Comparison of ENCODE assay signal across 10 cellular contexts in genomic region chr4:152101546-152102183, GRCh38.
DNase-seq lines count a peak whose midpoint lies in the region; ATAC-seq, FAIRE-seq and TF ChIP-seq lines count a peak whose summit lies in the region.
"Had no signal": no experiment of that assay in that cellular context is flagged by ENCODE, and none has a peak within 500 bp of the region (broad histone marks: within the 10 kb centered on the region; RNA-seq: fewer than 3 reads in every experiment).

No MANE protein-coding gene starts in this region.

- H3K4me1 ChIP-seq in A549 (peaks cover 47% of the 10 kb centered on the region), IMR-90 (ENCODE audit: control insufficient read depth, insufficient read depth, low read length) (peaks cover 9% of the 10 kb centered on the region), mesenchymal stem cell (ENCODE audit: control insufficient read depth, insufficient read depth, low read depth, low read length) (peaks cover 15% of the 10 kb centered on the region)

- TF ChIP-seq RAD21 in A549 (conservative IDR thresholded peaks at IDR 0.05 in 1 of 2, IDR thresholded peaks at IDR 0.05 in 1 of 2), result no peak
- no peak for TF ChIP-seq RAD21 in IMR-90 (IDR thresholded peaks at IDR 0.05; ENCODE audit: low read length)

- ATAC-seq in A549 (no peak), IMR-90 (ENCODE audit: low read depth) (no peak), GM19455 (IDR thresholded peaks at IDR 0.05; ENCODE audit: unreplicated experiment) (no peak), HG02571 (IDR thresholded peaks at IDR 0.05; ENCODE audit: unreplicated experiment) (no peak)
- no peak for ATAC-seq in activated naive CD8-positive, alpha-beta T cell treated with anti-CD3 and anti-CD28 coated beads, Interleukin-2, amount 10 ng/mL, durations not matched to agents 7 days and 5 days (ENCODE audit: low read depth)

- H3K9ac ChIP-seq in IMR-90 (ENCODE audit: low read depth, low read length) (no peak overlapping the region), mesenchymal stem cell (ENCODE audit: low read length) (peak overlapping the region; percentile 56)

- H4K91ac ChIP-seq in IMR-90 (ENCODE audit: insufficient read depth, low read depth, low read length) (no peak overlapping the region), mesenchymal stem cell (ENCODE audit: low read length) (no peak overlapping the region)

- WGBS in A549 (ENCODE audit: missing lambda C conversion rate), result 64% methylated on average over 6 of the region's 6 CpGs
- WGBS in IMR-90 (ENCODE audit: extremely low coverage in 2 of 2, insufficient read length in 1 of 2), 2 experiments, result 87% methylated on average over 4 of the region's 6 CpGs; no CpG with 5 or more reads in 1 of the 2 experiments
- WGBS in mesenchymal stem cell, result 83% methylated on average over 6 of the region's 6 CpGs

- H3K27me3 ChIP-seq in IMR-90 (ENCODE audit: control insufficient read depth, insufficient read depth, low read length) (no peaks in the 10 kb centered on the region), mesenchymal stem cell (ENCODE audit: control insufficient read depth in 1 of 2, insufficient read depth in 1 of 2, low read length in 2 of 2) (no peaks in the 10 kb centered on the region)

- H3K23ac ChIP-seq in IMR-90 (ENCODE audit: low read depth, low read length), result no peak overlapping the region
- H3K23ac ChIP-seq in mesenchymal stem cell (ENCODE audit: low read length in 2 of 2), result no peak overlapping the region

- no peak overlapping the region for H2BK15ac ChIP-seq in IMR-90 (ENCODE audit: low read depth, low read length)
- H2BK15ac ChIP-seq in mesenchymal stem cell (ENCODE audit: low read depth, poor library complexity, severe bottlenecking), result no peak overlapping the region

- no TSS peak for BruUV-seq in IMR-90 (replicated peaks; lab: Mats Ljungman, UMichigan)

- no peak overlapping the region for H2BK5ac ChIP-seq in IMR-90 (ENCODE audit: low read depth, low read length, poor library complexity, severe bottlenecking)
- no peak overlapping the region for H2BK5ac ChIP-seq in mesenchymal stem cell (ENCODE audit: low read depth, low read length, poor library complexity, severe bottlenecking)

- H2BK120ac ChIP-seq in IMR-90 (ENCODE audit: low read depth, low read length) (no peak overlapping the region; the same call in 1 of the 2 replicates), mesenchymal stem cell (ENCODE audit: low read depth, low read length) (no peak overlapping the region)

- H4K20me1 ChIP-seq in IMR-90 (ENCODE audit: insufficient read depth, low read length), result no peaks in the 10 kb centered on the region

- H2AK5ac ChIP-seq in IMR-90 (ENCODE audit: low read depth, low read length) (no peak overlapping the region; the same call in 1 of the 2 replicates), mesenchymal stem cell (ENCODE audit: low read length, severe bottlenecking) (no peak overlapping the region)

- H3K9me3 Mint-ChIP-seq in activated naive CD8-positive, alpha-beta T cell treated with anti-CD3 and anti-CD28 coated beads, Interleukin-2, amount 10 ng/mL, durations not matched to agents 7 days and 5 days, result no peaks in the 10 kb centered on the region

- H3K27me3 Mint-ChIP-seq in activated naive CD8-positive, alpha-beta T cell treated with anti-CD3 and anti-CD28 coated beads, Interleukin-2, amount 10 ng/mL, durations not matched to agents 7 days and 5 days, result no peaks in the 10 kb centered on the region

- H3K9me1 ChIP-seq in IMR-90 (ENCODE audit: insufficient read depth, low read length), result peaks cover 8% of the 10 kb centered on the region; the same call in 1 of the 2 replicates

- intact Hi-C loops in IMR-90 (cut with micrococcal nuclease), result loop anchor here (2.0 to 10.0 kb wide), 3 partner anchors 63 to 283 kb away; no protein-coding TSS in a partner anchor

- TF ChIP-seq POLR2A in A549 (IDR thresholded peaks at IDR 0.05; ENCODE audit: low read length) (no peak), IMR-90 (IDR thresholded peaks at IDR 0.05; ENCODE audit: low read depth, low read length) (no peak)

- dilution Hi-C loops in IMR-90 (cut with HindIII; ENCODE audit: low sequenced_read_pairs, unreplicated experiment), result no loop called here

- H3K14ac ChIP-seq in IMR-90 (replicated peaks; ENCODE audit: low read depth, low read length), result no peak overlapping the region
- H3K14ac ChIP-seq in mesenchymal stem cell (ENCODE audit: low read length in 2 of 2), result no peak overlapping the region

- POLR2A ChIA-PET in A549 (lab: Yijun Ruan, JAX), result interaction anchor here (0.6 kb wide), 2 partner anchors 179 to 737 kb away, joined by 3 to 5 read pairs; no protein-coding TSS in a partner anchor
- POLR2A ChIA-PET in IMR-90 (lab: Charles Lee; ENCODE audit: unreplicated experiment), result interaction anchor here (0.6 kb wide), 1 partner anchor 1680 kb away, joined by 10 read pairs; no protein-coding TSS in a partner anchor
- POLR2A ChIA-PET in activated naive CD8-positive, alpha-beta T cell treated with anti-CD3 and anti-CD28 coated beads, Interleukin-2, amount 10 ng/mL, durations not matched to agents 7 days and 5 days (lab: Charles Lee), result interaction anchor here (0.6 to 2.9 kb wide), 14 partner anchors 9 to 443 kb away, joined by 3 to 18 read pairs (median 5); no protein-coding TSS in a partner anchor

- DNase-seq in A549 (ENCODE audit: low read depth in 1 of 2, low spot score in 1 of 2) (no peak), IMR-90 (no peak), mesenchymal stem cell (no peak), ureter (ENCODE audit: low spot score) (no peak), HPDE6-E6E7 (ENCODE audit: extremely low spot score) (no peak)
- DNase-seq in activated naive CD8-positive, alpha-beta T cell treated with anti-CD3 and anti-CD28 coated beads, Interleukin-2, amount 10 ng/mL, durations not matched to agents 7 days and 5 days, result no peak

- H2AFZ ChIP-seq in IMR-90 (replicated peaks; ENCODE audit: low read length, poor library complexity), result no peak overlapping the region
- no peak overlapping the region for H2AFZ ChIP-seq in mesenchymal stem cell (ENCODE audit: low read depth, low read length)

- H3K4ac ChIP-seq in IMR-90 (ENCODE audit: low read depth, low read length) (no peak overlapping the region; the same call in 1 of the 2 replicates), mesenchymal stem cell (ENCODE audit: low read depth in 1 of 2, low read length in 2 of 2) (no peak overlapping the region)

- FAIRE-seq in A549 (lab: Jason Lieb, UNC), result no peak
- FAIRE-seq: G401.6, islet of Langerhans had no signal

- H3K36me3 ChIP-seq in IMR-90 (ENCODE audit: control insufficient read depth, insufficient read depth, low read length) (no peaks in the 10 kb centered on the region), mesenchymal stem cell (ENCODE audit: control insufficient read depth in 1 of 2, insufficient read depth in 2 of 2, low read depth in 1 of 2, low read length in 2 of 2) (no peaks in the 10 kb centered on the region)

- H4K8ac ChIP-seq in IMR-90 (ENCODE audit: low read depth in 2 of 2, low read length in 2 of 2) (0 out of 4 replicates have a peak overlapping the region, but pooled peaks of 1 of the 2 experiments have one; percentile 56), mesenchymal stem cell (ENCODE audit: low read length) (no peak overlapping the region)

- no peak for TF ChIP-seq EP300 in A549 (IDR thresholded peaks at IDR 0.05)

- H3K27ac ChIP-seq in A549 (peak overlapping the region; percentile 20 to 87; a peak in 4 of 6 replicates), IMR-90 (ENCODE audit: insufficient read depth, low read length) (no peak overlapping the region), mesenchymal stem cell (ENCODE audit: low read length, poor library complexity, severe bottlenecking) (peak overlapping the region; percentile 9)

- H3K4me3 Mint-ChIP-seq in activated naive CD8-positive, alpha-beta T cell treated with anti-CD3 and anti-CD28 coated beads, Interleukin-2, amount 10 ng/mL, durations not matched to agents 7 days and 5 days, result peak overlapping the region; percentile 89

- in situ Hi-C loops in IMR-90 (cut with MboI; ENCODE audit: low sequenced_read_pairs), result no loop called here

- H3K56ac ChIP-seq in IMR-90 (ENCODE audit: extremely low read depth, insufficient read depth, low read length), result no peak overlapping the region

- H3K36me3 Mint-ChIP-seq in activated naive CD8-positive, alpha-beta T cell treated with anti-CD3 and anti-CD28 coated beads, Interleukin-2, amount 10 ng/mL, durations not matched to agents 7 days and 5 days, result peaks cover 21% of the 10 kb centered on the region

- H2BK12ac ChIP-seq in mesenchymal stem cell (ENCODE audit: low read length in 2 of 2), result no peak overlapping the region

- H3K18ac ChIP-seq in IMR-90 (ENCODE audit: low read depth, low read length) (peak overlapping the region; percentile 29; the same call in 1 of the 2 replicates), mesenchymal stem cell (ENCODE audit: low read depth in 1 of 2, low read length in 2 of 2) (no peak overlapping the region)

- peaks cover 50% of the 10 kb centered on the region for H3K4me1 Mint-ChIP-seq in activated naive CD8-positive, alpha-beta T cell treated with anti-CD3 and anti-CD28 coated beads, Interleukin-2, amount 10 ng/mL, durations not matched to agents 7 days and 5 days

- no peak overlapping the region for H3K4me3 ChIP-seq in A549
- no peak overlapping the region for H3K4me3 ChIP-seq in IMR-90 (ENCODE audit: insufficient read depth, low read depth, low read length)
- no peak overlapping the region for H3K4me3 ChIP-seq in mesenchymal stem cell (ENCODE audit: insufficient read depth in 1 of 2, low read depth in 1 of 2, low read length in 2 of 2)

- H3K27ac Mint-ChIP-seq in activated naive CD8-positive, alpha-beta T cell treated with anti-CD3 and anti-CD28 coated beads, Interleukin-2, amount 10 ng/mL, durations not matched to agents 7 days and 5 days, result peak overlapping the region; percentile 99

- no peak overlapping the region for H2AK9ac ChIP-seq in IMR-90 (replicated peaks; ENCODE audit: low read depth, low read length, poor library complexity)

- no peaks in the 10 kb centered on the region for H3K79me1 ChIP-seq in IMR-90 (ENCODE audit: low read depth in 1 of 2, low read length in 2 of 2)
- H3K79me1 ChIP-seq in mesenchymal stem cell (replicated peaks; ENCODE audit: low read length, poor library complexity, severe bottlenecking), result no peaks in the 10 kb centered on the region

- H3K9me3 ChIP-seq in A549 (no peaks in the 10 kb centered on the region), IMR-90 (ENCODE audit: control insufficient read depth, insufficient read depth, low read length) (no peaks in the 10 kb centered on the region), mesenchymal stem cell (ENCODE audit: control insufficient read depth, low read length) (no peaks in the 10 kb centered on the region)

- no peak for TF ChIP-seq CTCF in A549 (IDR thresholded peaks at IDR 0.05)
- TF ChIP-seq CTCF in IMR-90 (conservative IDR thresholded peaks at IDR 0.05; ENCODE audit: low read depth, low read length), result no peak

- H3K4me2 ChIP-seq in A549 (peak overlapping the region; percentile 60), IMR-90 (ENCODE audit: low read depth, low read length) (no peak overlapping the region), mesenchymal stem cell (ENCODE audit: low read length, poor library complexity, severe bottlenecking) (no peak overlapping the region)

- H2BK20ac ChIP-seq in IMR-90 (ENCODE audit: low read depth, low read length), result no peak overlapping the region

- CTCF ChIA-PET in A549 (lab: Yijun Ruan, JAX) (no interaction called here), IMR-90 (lab: Yijun Ruan, JAX) (interaction anchor here (1.1 kb wide), 1 partner anchor 268 kb away, joined by 4 read pairs; no protein-coding TSS in a partner anchor)

- H4K5ac ChIP-seq in IMR-90 (ENCODE audit: low read depth, low read length), result no peak overlapping the region
